In the genomic region with DNA sequence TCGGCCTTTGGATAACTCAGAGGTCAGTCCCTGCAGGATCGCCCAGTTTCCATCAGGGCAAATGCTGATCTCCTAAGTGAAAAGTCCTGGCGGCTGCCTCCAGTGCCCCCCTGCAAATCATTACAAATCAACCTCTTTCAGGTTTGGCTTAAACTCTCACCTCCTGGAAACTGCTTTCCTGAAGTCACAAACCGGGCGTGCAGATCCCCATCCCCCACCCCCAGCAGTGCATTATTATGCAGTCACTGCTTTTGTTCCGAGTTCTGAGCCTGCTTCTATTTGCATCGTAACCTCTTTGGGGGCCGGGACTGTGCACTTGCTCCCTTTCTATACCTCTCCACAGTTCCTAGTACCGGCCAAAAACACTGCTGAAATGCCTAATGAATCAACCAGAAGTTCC, we compare ENCODE assay signal across 12 cellular contexts. TPM values are rescaled to one million over a fixed set of nuclear protein-coding genes. Genes with fewer than 3 reads are reported as not detected.
A peak's percentile ranks its signal among the peaks of the same experiment; 100 is the strongest.
DNase-seq lines count a peak whose midpoint lies in the region; ATAC-seq and TF ChIP-seq lines count a peak whose summit lies in the region.
"Had no signal": no experiment of that assay in that cellular context is flagged by ENCODE, and none has a peak within 500 bp of the region (broad histone marks: within the 10 kb centered on the region; RNA-seq: fewer than 3 reads in every experiment).

A gene (minus strand): TSS at position 172 of the 400 bp plus-strand sequence. CDS start 17,220 bp downstream, outside the sequence.

- peaks cover 5 to 16% of the 10 kb centered on the region in 2 experiments; a peak in 3 of 4 replicates for H3K79me1 ChIP-seq in IMR-90 (ENCODE audit: low read depth in 1 of 2, low read length in 2 of 2)

- H2BK5ac ChIP-seq in IMR-90 (ENCODE audit: low read depth, low read length, poor library complexity, severe bottlenecking): no peak within 1 kb of the TSS

- H3K18ac ChIP-seq in IMR-90 (ENCODE audit: low read depth, low read length): no peak within 1 kb of the TSS

- peak within 1 kb of the TSS; percentile 24 for H2AFZ ChIP-seq in IMR-90 (replicated peaks; ENCODE audit: low read length, poor library complexity)

- H3K9me3 Mint-ChIP-seq in nephron progenitor cell: peaks cover 23% of the 10 kb centered on the region
- H3K9me3 Mint-ChIP-seq in stimulated activated naive B cell treated with anti-CD40 and anti-IgM and Interleukin-4, amounts not matched to agents 10 μg/mL and 1 μg/mL and 100 μg/mL, for 72 hours: peaks cover 0 to 3% of the 10 kb centered on the region in 2 donors

- H4K91ac ChIP-seq in IMR-90 (ENCODE audit: insufficient read depth, low read depth, low read length): no peak within 1 kb of the TSS

- H3K9me3 ChIP-seq in IMR-90 (ENCODE audit: control insufficient read depth, insufficient read depth, low read length): peaks cover 7% of the 10 kb centered on the region

- dilution Hi-C loops in IMR-90 (cut with HindIII; ENCODE audit: low sequenced_read_pairs, unreplicated experiment): no loop called here

- in situ Hi-C loops in IMR-90 (cut with MboI; ENCODE audit: low sequenced_read_pairs): no loop called here

- no peak for TF ChIP-seq CTCF in IMR-90 (conservative IDR thresholded peaks at IDR 0.05; ENCODE audit: low read depth, low read length)
- TF ChIP-seq CTCF in nephron progenitor cell (IDR thresholded peaks at IDR 0.05): no peak

- peak within 1 kb of the TSS; percentile 3 for H3K4me3 Mint-ChIP-seq in nephron progenitor cell
- no peak within 1 kb of the TSS for H3K4me3 Mint-ChIP-seq in stimulated activated naive B cell treated with anti-CD40 and anti-IgM and Interleukin-4, amounts not matched to agents 10 μg/mL and 1 μg/mL and 100 μg/mL, for 72 hours
- H3K4me3 Mint-ChIP-seq: memory B cell had no signal

- no peaks in the 10 kb centered on the region for H4K20me1 ChIP-seq in IMR-90 (ENCODE audit: insufficient read depth, low read length)

- no peak within 1 kb of the TSS; the same call in 1 of the 2 replicates for H3K4me2 ChIP-seq in IMR-90 (ENCODE audit: low read depth, low read length)

- no peak within 1 kb of the TSS for H2BK20ac ChIP-seq in IMR-90 (ENCODE audit: low read depth, low read length)

- H3K4me1 Mint-ChIP-seq in nephron progenitor cell: peaks cover 17% of the 10 kb centered on the region
- peaks cover 12 to 23% of the 10 kb centered on the region in 2 donors for H3K4me1 Mint-ChIP-seq in stimulated activated naive B cell treated with anti-CD40 and anti-IgM and Interleukin-4, amounts not matched to agents 10 μg/mL and 1 μg/mL and 100 μg/mL, for 72 hours

- H4K5ac ChIP-seq in IMR-90 (ENCODE audit: low read depth, low read length): no peak within 1 kb of the TSS

- CTCF ChIA-PET in IMR-90 (lab: Yijun Ruan, JAX): interaction anchor here (1.0 kb wide), 1 partner anchor 24 kb away, joined by 3 read pairs; no protein-coding TSS in a partner anchor

- no TSS peak for BruUV-seq in IMR-90 (replicated peaks; lab: Mats Ljungman, UMichigan)

- intact Hi-C loops in IMR-90 (cut with micrococcal nuclease): no loop called here

- DNase-seq in ELF-1 (ENCODE audit: low read depth, low spot score): peak; percentile 81
- DNase-seq in IMR-90: no peak
- peak; percentile 71 for DNase-seq in ecto neural progenitor cell (ENCODE audit: low spot score)
- DNase-seq in nephron progenitor cell: no peak
- DNase-seq in superior temporal gyrus (ENCODE audit: extremely low spot score): no peak
- no peak for DNase-seq in NCI-H2227 treated with DMSO at 0.1 percent for 48 hours (lab: John Stamatoyannopoulos, UW)
- no peak for DNase-seq in stimulated activated naive B cell treated with anti-CD40 and anti-IgM and Interleukin-4, amounts not matched to agents 10 μg/mL and 1 μg/mL and 100 μg/mL, for 72 hours
- DNase-seq: Caco-2, foreskin melanocyte, NCI-H2171 treated with DMSO at 0.1 percent for 48 hours, right cardiac atrium had no signal

- TF ChIP-seq POLR2A in IMR-90 (IDR thresholded peaks at IDR 0.05; ENCODE audit: low read depth, low read length): no peak

- no peak within 1 kb of the TSS for H3K56ac ChIP-seq in IMR-90 (ENCODE audit: extremely low read depth, insufficient read depth, low read length)

- no peak within 1 kb of the TSS for H2BK15ac ChIP-seq in IMR-90 (ENCODE audit: low read depth, low read length)

- no peaks in the 10 kb centered on the region for H3K9me1 ChIP-seq in IMR-90 (ENCODE audit: insufficient read depth, low read length)

- no peak for ATAC-seq in IMR-90 (ENCODE audit: low read depth)
- ATAC-seq in stimulated activated naive B cell treated with anti-CD40 and anti-IgM and Interleukin-4, amounts not matched to agents 10 μg/mL and 1 μg/mL and 100 μg/mL, for 72 hours (replicated peaks): no peak
- ATAC-seq: right cardiac atrium had no signal

- no peak for TF ChIP-seq RAD21 in IMR-90 (IDR thresholded peaks at IDR 0.05; ENCODE audit: low read length)

- no peak within 1 kb of the TSS for H3K23ac ChIP-seq in IMR-90 (ENCODE audit: low read depth, low read length)

- no peak within 1 kb of the TSS for H3K9ac ChIP-seq in IMR-90 (ENCODE audit: low read depth, low read length)

- H3K27me3 Mint-ChIP-seq in nephron progenitor cell (ENCODE audit: low read depth, poor library complexity): peaks cover 66% of the 10 kb centered on the region
- H3K27me3 Mint-ChIP-seq in stimulated activated naive B cell treated with anti-CD40 and anti-IgM and Interleukin-4, amounts not matched to agents 10 μg/mL and 1 μg/mL and 100 μg/mL, for 72 hours: peaks cover 0 to 11% of the 10 kb centered on the region in 2 donors
- H3K27me3 Mint-ChIP-seq: memory B cell had no signal

- H3K36me3 ChIP-seq in IMR-90 (ENCODE audit: control insufficient read depth, insufficient read depth, low read length): no peaks in the 10 kb centered on the region

- H3K27me3 ChIP-seq in IMR-90 (ENCODE audit: control insufficient read depth, insufficient read depth, low read length): no peaks in the 10 kb centered on the region

- H2AK9ac ChIP-seq in IMR-90 (replicated peaks; ENCODE audit: low read depth, low read length, poor library complexity): peak within 1 kb of the TSS; percentile 37

- WGBS in IMR-90 (ENCODE audit: extremely low coverage in 2 of 2, insufficient read length in 1 of 2), 2 experiments: 43% methylated on average over 3 of the region's 9 CpGs; no CpG with 5 or more reads in 1 of the 2 experiments

- no peak within 1 kb of the TSS for H2BK120ac ChIP-seq in IMR-90 (ENCODE audit: low read depth, low read length)

- H3K14ac ChIP-seq in IMR-90 (replicated peaks; ENCODE audit: low read depth, low read length): no peak within 1 kb of the TSS

- H3K36me3 Mint-ChIP-seq in nephron progenitor cell (ENCODE audit: low read depth): peaks cover 8% of the 10 kb centered on the region
- H3K36me3 Mint-ChIP-seq in stimulated activated naive B cell treated with anti-CD40 and anti-IgM and Interleukin-4, amounts not matched to agents 10 μg/mL and 1 μg/mL and 100 μg/mL, for 72 hours: peaks cover 0 to 3% of the 10 kb centered on the region in 2 donors
- H3K36me3 Mint-ChIP-seq: memory B cell had no signal

- no peak within 1 kb of the TSS for H3K4me3 ChIP-seq in IMR-90 (ENCODE audit: insufficient read depth, low read depth, low read length)

- H3K27ac ChIP-seq in IMR-90 (ENCODE audit: insufficient read depth, low read length): no peak within 1 kb of the TSS

- no peak within 1 kb of the TSS for H3K4ac ChIP-seq in IMR-90 (ENCODE audit: low read depth, low read length)

- no peak within 1 kb of the TSS for H2AK5ac ChIP-seq in IMR-90 (ENCODE audit: low read depth, low read length)

- no peak within 1 kb of the TSS for H3K27ac Mint-ChIP-seq in nephron progenitor cell
- no peak within 1 kb of the TSS for H3K27ac Mint-ChIP-seq in stimulated activated naive B cell treated with anti-CD40 and anti-IgM and Interleukin-4, amounts not matched to agents 10 μg/mL and 1 μg/mL and 100 μg/mL, for 72 hours
- H3K27ac Mint-ChIP-seq: memory B cell had no signal

- H3K4me1 ChIP-seq in IMR-90 (ENCODE audit: control insufficient read depth, insufficient read depth, low read length): peaks cover 7% of the 10 kb centered on the region; the same call in 1 of the 2 replicates

- POLR2A ChIA-PET in IMR-90 (lab: Charles Lee; ENCODE audit: unreplicated experiment): no interaction called here

- H4K8ac ChIP-seq in IMR-90 (ENCODE audit: low read depth in 2 of 2, low read length in 2 of 2): 0 out of 4 replicates have a peak within 1 kb of the TSS, but pooled peaks of 1 of the 2 experiments have one; percentile 24

TF ChIP-seq in IMR-90, 13 proteins besides CTCF, POLR2A, EP300 and RAD21 (continues in another document):
- TF ChIP-seq BHLHE40 (IDR thresholded peaks at IDR 0.05; ENCODE audit: low read depth, low read length): no peak
- TF ChIP-seq CEBPB (IDR thresholded peaks at IDR 0.05; ENCODE audit: low read depth, low read length): no peak
- no peak for TF ChIP-seq MAFK (IDR thresholded peaks at IDR 0.05; ENCODE audit: low read depth, low read length)
- TF ChIP-seq, protein P1, sequence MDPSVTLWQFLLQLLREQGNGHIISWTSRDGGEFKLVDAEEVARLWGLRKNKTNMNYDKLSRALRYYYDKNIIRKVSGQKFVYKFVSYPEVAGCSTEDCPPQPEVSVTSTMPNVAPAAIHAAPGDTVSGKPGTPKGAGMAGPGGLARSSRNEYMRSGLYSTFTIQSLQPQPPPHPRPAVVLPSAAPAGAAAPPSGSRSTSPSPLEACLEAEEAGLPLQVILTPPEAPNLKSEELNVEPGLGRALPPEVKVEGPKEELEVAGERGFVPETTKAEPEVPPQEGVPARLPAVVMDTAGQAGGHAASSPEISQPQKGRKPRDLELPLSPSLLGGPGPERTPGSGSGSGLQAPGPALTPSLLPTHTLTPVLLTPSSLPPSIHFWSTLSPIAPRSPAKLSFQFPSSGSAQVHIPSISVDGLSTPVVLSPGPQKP (IDR thresholded peaks at IDR 0.05; ENCODE audit: borderline replicate concordance, low read depth, low read length): no peak
- TF ChIP-seq FOS (IDR thresholded peaks at IDR 0.05; ENCODE audit: low read depth, low read length): no peak
- TF ChIP-seq MAZ (IDR thresholded peaks at IDR 0.05; ENCODE audit: borderline replicate concordance, low read depth, low read length): no peak
- TF ChIP-seq CHD1 (IDR thresholded peaks at IDR 0.05; ENCODE audit: low read depth, low read length): no peak
- no peak for TF ChIP-seq NFE2L2 (IDR thresholded peaks at IDR 0.05; ENCODE audit: low read depth, low read length)
- no peak for TF ChIP-seq RCOR1 (IDR thresholded peaks at IDR 0.05; ENCODE audit: insufficient replicate concordance, low read length)
- TF ChIP-seq, protein P2, sequence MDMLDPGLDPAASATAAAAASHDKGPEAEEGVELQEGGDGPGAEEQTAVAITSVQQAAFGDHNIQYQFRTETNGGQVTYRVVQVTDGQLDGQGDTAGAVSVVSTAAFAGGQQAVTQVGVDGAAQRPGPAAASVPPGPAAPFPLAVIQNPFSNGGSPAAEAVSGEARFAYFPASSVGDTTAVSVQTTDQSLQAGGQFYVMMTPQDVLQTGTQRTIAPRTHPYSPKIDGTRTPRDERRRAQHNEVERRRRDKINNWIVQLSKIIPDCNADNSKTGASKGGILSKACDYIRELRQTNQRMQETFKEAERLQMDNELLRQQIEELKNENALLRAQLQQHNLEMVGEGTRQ (IDR thresholded peaks at IDR 0.05; ENCODE audit: low read depth, low read length): no peak

RNA-seq across cellular contexts. Expression of the gene that starts here (rescaled TPM):
- 33.5 and 40.3 TPM in 2 replicates for total RNA-seq in IMR-90 (2012; rRNA removed)
- polyA plus RNA-seq in IMR-90 (2012; rRNA removed): 10.3 and 13.0 TPM in 2 replicates
- polyA plus RNA-seq in IMR-90 (2012; cell fraction: cytosol; rRNA removed): 5.0 and 5.1 TPM in 2 replicates
- 6.5 and 43.3 TPM in 2 replicates for polyA plus RNA-seq in IMR-90 (2012; cell fraction: nucleus; rRNA removed; ENCODE audit: low replicate concordance)

Comparison
In these comparisons a context has a peak if more than half of its experiments do, and no peak if none do; other contexts are left out.
1. DNase-seq: peak in ELF-1 (single experiment) and ecto neural progenitor cell (single experiment); none in IMR-90 (single experiment), nephron progenitor cell (single experiment), superior temporal gyrus (single experiment), NCI-H2227 treated with DMSO at 0.1 percent for 48 hours (single experiment) and stimulated activated naive B cell treated with anti-CD40 and anti-IgM and Interleukin-4, amounts not matched to agents 10 μg/mL and 1 μg/mL and 100 μg/mL, for 72 hours (single experiment).